Comparison of ENCODE assay signal across 8 cellular contexts in genomic region chr12:123532808-123533649, GRCh38. TPM values are rescaled to one million over a fixed set of nuclear protein-coding genes. Genes with fewer than 3 reads are reported as not detected.
DNase-seq lines count a peak whose midpoint lies in the region; TF ChIP-seq lines count a peak whose summit lies in the region.

No MANE protein-coding gene starts in this region.

- H3K4me1 ChIP-seq in cardiac muscle cell (ENCODE audit: low read depth) (peaks cover 24% of the 10 kb centered on the region), osteoblast (ENCODE audit: insufficient read depth, low read length) (peaks cover 18% of the 10 kb centered on the region)

- H3K9me3 Mint-ChIP-seq in activated naive CD8-positive, alpha-beta T cell treated with anti-CD3 and anti-CD28 coated beads for 36 hours = no peaks in the 10 kb centered on the region

- peaks cover 4% of the 10 kb centered on the region for H3K36me3 ChIP-seq in cardiac muscle cell
- H3K36me3 ChIP-seq in osteoblast (ENCODE audit: insufficient read depth, low read length) = peaks cover 13% of the 10 kb centered on the region

- H3K4me1 Mint-ChIP-seq in activated naive CD8-positive, alpha-beta T cell treated with anti-CD3 and anti-CD28 coated beads for 36 hours = peaks cover 16% of the 10 kb centered on the region

- H3K27ac ChIP-seq in cardiac muscle cell (peak overlapping the region; percentile 90), osteoblast (ENCODE audit: low read depth, low read length) (peak overlapping the region; percentile 63)

- DNase-seq in GM12865 (ENCODE audit: low read depth) (peak; percentile 19), LHCN-M2 (ENCODE audit: low read depth) (peak; percentile 48), cardiac muscle cell (ENCODE audit: low read depth in 1 of 2, low spot score in 1 of 2) (peak; percentile 42 to 78), osteoblast (ENCODE audit: insufficient read length, low spot score, missing footprints) (peak; percentile 92), NCI-H526 treated with DMSO at 0.1 percent for 48 hours (lab: John Stamatoyannopoulos, UW) (no peak), HPDE6-E6E7 (ENCODE audit: extremely low spot score) (no peak), NAMALWA (ENCODE audit: low spot score) (no peak)
- no peak for DNase-seq in activated naive CD8-positive, alpha-beta T cell treated with anti-CD3 and anti-CD28 coated beads for 36 hours

- H3K27me3 ChIP-seq in cardiac muscle cell (no peaks in the 10 kb centered on the region), osteoblast (ENCODE audit: insufficient read depth, low read length) (no peaks in the 10 kb centered on the region)

- H3K4me2 ChIP-seq in osteoblast (ENCODE audit: insufficient read depth, low read length) = peak overlapping the region; percentile 97

- H3K4me3 ChIP-seq in GM12865 (ENCODE audit: low read depth, low read length) = peak overlapping the region; percentile 57
- peak overlapping the region; percentile 39 for H3K4me3 ChIP-seq in cardiac muscle cell
- peak overlapping the region; percentile 90 for H3K4me3 ChIP-seq in osteoblast (ENCODE audit: insufficient read depth, low read length)

- peak overlapping the region; percentile 73 for H3K4me3 Mint-ChIP-seq in activated naive CD8-positive, alpha-beta T cell treated with anti-CD3 and anti-CD28 coated beads for 36 hours

- H3K9me3 ChIP-seq in cardiac muscle cell (ENCODE audit: low read depth) (no peaks in the 10 kb centered on the region), osteoblast (ENCODE audit: low read depth, low read length) (no peaks in the 10 kb centered on the region)

- peak overlapping the region; percentile 90 for H2AFZ ChIP-seq in osteoblast (ENCODE audit: low read length)

- no peak for TF ChIP-seq CTCF in GM12865 (IDR thresholded peaks at IDR 0.05; ENCODE audit: insufficient read depth, low read depth, low read length, missing control alignments)
- no peak for TF ChIP-seq CTCF in cardiac muscle cell (IDR thresholded peaks at IDR 0.05; ENCODE audit: low read depth, low read length)
- no peak for TF ChIP-seq CTCF in osteoblast (IDR thresholded peaks at IDR 0.05; ENCODE audit: extremely low read depth, low read depth, low read length)

- H4K20me1 ChIP-seq in osteoblast (ENCODE audit: insufficient read depth, low read length) = peaks cover 17% of the 10 kb centered on the region

- H3K27ac Mint-ChIP-seq in activated naive CD8-positive, alpha-beta T cell treated with anti-CD3 and anti-CD28 coated beads for 36 hours = no peak overlapping the region

- H3K27me3 Mint-ChIP-seq in activated naive CD8-positive, alpha-beta T cell treated with anti-CD3 and anti-CD28 coated beads for 36 hours = no peaks in the 10 kb centered on the region

- H3K36me3 Mint-ChIP-seq in activated naive CD8-positive, alpha-beta T cell treated with anti-CD3 and anti-CD28 coated beads for 36 hours = no peaks in the 10 kb centered on the region

- peaks cover 48% of the 10 kb centered on the region for H3K79me2 ChIP-seq in osteoblast (ENCODE audit: insufficient read depth, low read length)

RNA-seq across cellular contexts. Expression of gene RILPL1, which starts 0.5 kb away (rescaled TPM):
- 15.4 and 16.5 TPM in 2 replicates for total RNA-seq in LHCN-M2 (2014; rRNA removed)
- polyA plus RNA-seq in LHCN-M2 (2012) = 21.2 TPM
- 1 to 10 TPM; 1.4 to 1.6 TPM for total RNA-seq in activated naive CD8-positive, alpha-beta T cell treated with anti-CD3 and anti-CD28 coated beads for 36 hours
- total RNA-seq in cardiac muscle cell = 33.7 and 57.8 TPM in 2 replicates
- polyA plus RNA-seq in cardiac muscle cell = 68.4 and 69.3 TPM in 2 replicates
- total RNA-seq in osteoblast = 14.7 and 16.3 TPM in 2 replicates

RNA-seq across cellular contexts. Expression of gene TMED2, which starts 51.3 kb away (rescaled TPM):
- total RNA-seq in LHCN-M2 (2014; rRNA removed) (259 and 262 TPM in 2 replicates), cardiac muscle cell (122 and 233 TPM in 2 replicates), osteoblast (382 and 418 TPM in 2 replicates)
- 139 TPM for polyA plus RNA-seq in LHCN-M2 (2012)
- total RNA-seq in activated naive CD8-positive, alpha-beta T cell treated with anti-CD3 and anti-CD28 coated beads for 36 hours = 100 to 1,000 TPM; 177 to 180 TPM
- 126 and 217 TPM in 2 replicates for polyA plus RNA-seq in cardiac muscle cell

Comparison
In these comparisons a context has a peak if more than half of its experiments do, and no peak if none do; other contexts are left out.
1. DNase-seq: peak in GM12865 (single experiment), LHCN-M2 (single experiment), cardiac muscle cell (2 of 2) and osteoblast (single experiment); none in activated naive CD8-positive, alpha-beta T cell treated with anti-CD3 and anti-CD28 coated beads for 36 hours (single experiment), NCI-H526 treated with DMSO at 0.1 percent for 48 hours (single experiment), HPDE6-E6E7 (single experiment) and NAMALWA (single experiment).
2. H3K4me3 ChIP-seq: peak in every context shown above with its lines; median percentile 90 in osteoblast; 57 in GM12865; 39 in cardiac muscle cell.